ENCODE assay signal across 17 cellular contexts in genomic region chr20:21832442-21833152, GRCh38.
"Had no signal": no experiment of that assay in that cellular context is flagged by ENCODE, and none has a peak within 500 bp of the region (broad histone marks: within the 10 kb centered on the region; RNA-seq: fewer than 3 reads in every experiment).

No MANE protein-coding gene starts in this region.

- H3K36me3 Mint-ChIP-seq: activated CD4-positive, alpha-beta memory T cell treated with anti-CD3 and anti-CD28 coated beads for 36 hours; activated naive CD8-positive, alpha-beta T cell treated with anti-CD3 and anti-CD28 coated beads for 36 hours had no signal

- H3K9me3 Mint-ChIP-seq: activated naive CD8-positive, alpha-beta T cell treated with anti-CD3 and anti-CD28 coated beads for 36 hours; stimulated activated naive CD8-positive, alpha-beta T cell treated with anti-CD3 and anti-CD28 coated beads, Interleukin-15, Interleukin-2, amounts not matched to agents 100 ng/mL and 50 ng/mL, for 24 hours had no signal

- H3K9me3 ChIP-seq: heart left ventricle, ovary, vagina had no signal

- H3K4me1 Mint-ChIP-seq: activated naive CD8-positive, alpha-beta T cell treated with anti-CD3 and anti-CD28 coated beads for 36 hours had no signal

- H3K27ac Mint-ChIP-seq: activated CD4-positive, alpha-beta memory T cell treated with anti-CD3 and anti-CD28 coated beads for 36 hours; activated naive CD8-positive, alpha-beta T cell treated with anti-CD3 and anti-CD28 coated beads for 36 hours; stimulated activated naive CD8-positive, alpha-beta T cell treated with anti-CD3 and anti-CD28 coated beads, Interleukin-15, Interleukin-2, amounts not matched to agents 100 ng/mL and 50 ng/mL, for 24 hours had no signal

- H3K36me3 ChIP-seq: heart left ventricle, ovary, vagina had no signal

- H3K4me3 Mint-ChIP-seq: activated CD4-positive, alpha-beta memory T cell treated with anti-CD3 and anti-CD28 coated beads for 36 hours; activated naive CD8-positive, alpha-beta T cell treated with anti-CD3 and anti-CD28 coated beads for 36 hours; stimulated activated naive CD8-positive, alpha-beta T cell treated with anti-CD3 and anti-CD28 coated beads, Interleukin-15, Interleukin-2, amounts not matched to agents 100 ng/mL and 50 ng/mL, for 24 hours had no signal

- H3K4me1 ChIP-seq: heart left ventricle, vagina had no signal

- H3K4me3 ChIP-seq: heart left ventricle, ovary, vagina had no signal

- H3K27me3 ChIP-seq: ovary, vagina had no signal

- DNase-seq: activated CD4-positive, alpha-beta memory T cell treated with anti-CD3 and anti-CD28 coated beads for 36 hours; activated gamma-delta T cell treated with Interleukin-2 at 50 U/mL for 16 hours; activated naive CD8-positive, alpha-beta T cell treated with anti-CD3 and anti-CD28 coated beads for 36 hours; activated T-cell treated with anti-CD3 and anti-CD28 coated beads, Interleukin-2, amount 50 U/mL, for 48 hours; foreskin fibroblast; heart left ventricle; islet precursor cell; ovary; stimulated activated CD4-positive, alpha-beta T cell treated with anti-CD3 and anti-CD28 coated beads, Interleukin-15, amount 100 ng/mL, for 24 hours; stimulated activated CD4-positive, alpha-beta T cell treated with anti-CD3 and anti-CD28 coated beads, Interleukin-4, amount 100 ng/mL, for 24 hours; T1000 had no signal

- H3K27me3 Mint-ChIP-seq: activated CD4-positive, alpha-beta memory T cell treated with anti-CD3 and anti-CD28 coated beads for 36 hours; activated naive CD8-positive, alpha-beta T cell treated with anti-CD3 and anti-CD28 coated beads for 36 hours; stimulated activated naive CD8-positive, alpha-beta T cell treated with anti-CD3 and anti-CD28 coated beads, Interleukin-15, Interleukin-2, amounts not matched to agents 100 ng/mL and 50 ng/mL, for 24 hours had no signal

- H3K27ac ChIP-seq: heart left ventricle, ovary, vagina had no signal

- FAIRE-seq: bronchial epithelial cell, endometrium had no signal

- ATAC-seq: esophagus mucosa, heart left ventricle, left lobe of liver had no signal
